Comparison of ENCODE assay signal across 8 cellular contexts in the genomic region with DNA sequence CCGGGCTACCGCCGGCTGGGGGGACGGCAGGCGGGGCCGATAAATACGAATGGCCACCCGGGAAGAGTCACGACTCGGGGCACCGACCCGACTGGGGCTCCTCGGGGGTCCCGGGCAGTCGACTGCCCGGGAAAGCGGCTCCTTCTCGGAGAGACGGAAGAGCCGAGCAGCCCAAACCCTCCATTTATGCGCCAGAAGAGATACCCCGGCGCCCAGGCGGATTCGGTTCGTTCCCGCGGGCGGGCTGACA. TPM values are rescaled to one million over a fixed set of nuclear protein-coding genes. Genes with fewer than 3 reads are reported as not detected.
DNase-seq lines count a peak whose midpoint lies in the region; ATAC-seq and TF ChIP-seq lines count a peak whose summit lies in the region.

No MANE protein-coding gene starts in this region.

- H4K20me1 ChIP-seq in MM.1S (ENCODE audit: insufficient read depth, low read length), result no peaks in the 10 kb centered on the region

- peaks cover 10% of the 10 kb centered on the region; the same call in 1 of the 2 replicates for H3K4me1 ChIP-seq in MM.1S (ENCODE audit: low read length)
- peaks cover 15 to 23% of the 10 kb centered on the region in 2 donors for H3K4me1 ChIP-seq in duodenal mucosa (ENCODE audit: control insufficient read depth in 1 of 2, insufficient read depth in 2 of 2, low read length in 2 of 2)

- no peaks in the 10 kb centered on the region for H3K9me3 Mint-ChIP-seq in neural crest cell

- peaks cover 33% of the 10 kb centered on the region for H3F3A ChIP-seq in MM.1S (ENCODE audit: insufficient read depth, low read length)

- no peaks in the 10 kb centered on the region for H3K27me3 Mint-ChIP-seq in neural crest cell (ENCODE audit: low read depth)

- peak overlapping the region; percentile 96 for H3K4me3 Mint-ChIP-seq in neural crest cell

- H3K36me3 Mint-ChIP-seq in neural crest cell (ENCODE audit: low read depth), result no peaks in the 10 kb centered on the region

- H3K4me1 Mint-ChIP-seq in neural crest cell, result peaks cover 20% of the 10 kb centered on the region

- CTCF ChIA-PET in BJ (lab: Yijun Ruan, JAX), result interaction anchor here (2.3 kb wide), 1 partner anchor 44 kb away, joined by 12 read pairs; the partner anchor contains the start of gene PAXBP1

- TF ChIP-seq CTCF in BJ (IDR thresholded peaks at IDR 0.05; ENCODE audit: insufficient read depth, low read depth, low read length), result no peak
- TF ChIP-seq CTCF in MM.1S (IDR thresholded peaks at IDR 0.05; ENCODE audit: low read length), result no peak
- TF ChIP-seq CTCF in neural crest cell (conservative IDR thresholded peaks at IDR 0.05), result no peak

- H3K27ac Mint-ChIP-seq in neural crest cell (ENCODE audit: unreplicated experiment), result no peak overlapping the region

- ATAC-seq in GM21447 (IDR thresholded peaks at IDR 0.05; ENCODE audit: unreplicated experiment), result peak; percentile 15

- POLR2A ChIA-PET in BJ (lab: Charles Lee), result no interaction called here

- H3K4me3 ChIP-seq in BJ (ENCODE audit: low read depth, low read length) (peak overlapping the region; percentile 96), MM.1S (ENCODE audit: low read length) (peak overlapping the region; percentile 73), duodenal mucosa (ENCODE audit: low read depth in 1 of 2, low read length in 2 of 2) (peak overlapping the region; percentile 92 to 95)

- H3K4me2 ChIP-seq in MM.1S (ENCODE audit: low read depth, low read length), result peak overlapping the region; percentile 72

- H3K36me3 ChIP-seq in BJ (ENCODE audit: control insufficient read depth, insufficient read depth, low read length) (no peaks in the 10 kb centered on the region), MM.1S (replicated peaks; ENCODE audit: insufficient read depth, low read length) (no peaks in the 10 kb centered on the region; the same call in 1 of the 2 replicates), duodenal mucosa (ENCODE audit: control insufficient read depth in 1 of 2, insufficient read depth in 2 of 2, low read length in 2 of 2) (peaks cover 0 to 6% of the 10 kb centered on the region in 2 donors)

- H3K79me2 ChIP-seq in MM.1S (ENCODE audit: low read length), result peaks cover 33% of the 10 kb centered on the region

- H2AFZ ChIP-seq in MM.1S (ENCODE audit: low read length), result peak overlapping the region; percentile 83

- H3K9me3 ChIP-seq in MM.1S (replicated peaks; ENCODE audit: insufficient read depth, low read length), result no peaks in the 10 kb centered on the region
- no peaks in the 10 kb centered on the region for H3K9me3 ChIP-seq in duodenal mucosa (ENCODE audit: control insufficient read depth in 1 of 2, low read length in 2 of 2)

- DNase-seq in BJ (ENCODE audit: low read depth), result no peak
- DNase-seq in MM.1S, result no peak
- DNase-seq in neural crest cell (ENCODE audit: low read depth, low spot score), result no peak
- no peak for DNase-seq in NCI-H345 (lab: John Stamatoyannopoulos, UW)
- no peak for DNase-seq in SHP77 (lab: John Stamatoyannopoulos, UW)
- DNase-seq in GOT3 (lab: John Stamatoyannopoulos, UW), result no peak

- H3K27ac ChIP-seq in MM.1S (ENCODE audit: low read length) (peak overlapping the region; percentile 61; the same call in 1 of the 2 replicates), duodenal mucosa (ENCODE audit: low read depth, low read length) (peak overlapping the region; percentile 90)

- H3K27me3 ChIP-seq in BJ (ENCODE audit: control insufficient read depth, insufficient read depth, low read length), result no peaks in the 10 kb centered on the region
- H3K27me3 ChIP-seq in MM.1S (replicated peaks; ENCODE audit: insufficient read depth, low read length), result no peaks in the 10 kb centered on the region
- no peaks in the 10 kb centered on the region for H3K27me3 ChIP-seq in duodenal mucosa (ENCODE audit: control insufficient read depth in 1 of 2, insufficient read depth in 2 of 2, low read length in 2 of 2)

- H3K9me2 ChIP-seq in MM.1S (replicated peaks; ENCODE audit: insufficient read depth, low read length), result no peaks in the 10 kb centered on the region

- H3K9ac ChIP-seq in MM.1S (ENCODE audit: low read length) (peak overlapping the region; percentile 64), duodenal mucosa (ENCODE audit: low read depth in 1 of 2, low read length in 2 of 2) (peak overlapping the region; percentile 86 to 91)

RNA-seq across cellular contexts. Expression of gene SYNJ1, which starts 0.4 kb away (rescaled TPM):
- polyA plus RNA-seq in BJ (2011; rRNA removed), result 4.2 and 5.0 TPM in 2 replicates
- 3.0 and 3.5 TPM in 2 replicates for polyA minus RNA-seq in BJ (2011; rRNA and poly(A)+ RNA removed)
- 10.7 and 11.1 TPM in 2 replicates for total RNA-seq in neural crest cell

RNA-seq across cellular contexts. Expression of gene PAXBP1, which starts 44.2 kb away (rescaled TPM):
- 6.2 and 13.3 TPM in 2 replicates for polyA plus RNA-seq in BJ (2011; rRNA removed)
- 5.7 and 6.9 TPM in 2 replicates for polyA minus RNA-seq in BJ (2011; rRNA and poly(A)+ RNA removed)
- total RNA-seq in neural crest cell, result 84.4 and 93.9 TPM in 2 replicates
